1 cellular context compared by ENCODE assay signal in genomic region chr15:91409430-91409829, GRCh38.
TF ChIP-seq lines count a peak whose summit lies in the region.

No MANE protein-coding gene starts in this region.

TF ChIP-seq in liver, 16 proteins besides CTCF, POLR2A, EP300 and RAD21 (continued from another document):
- TF ChIP-seq, protein P1, sequence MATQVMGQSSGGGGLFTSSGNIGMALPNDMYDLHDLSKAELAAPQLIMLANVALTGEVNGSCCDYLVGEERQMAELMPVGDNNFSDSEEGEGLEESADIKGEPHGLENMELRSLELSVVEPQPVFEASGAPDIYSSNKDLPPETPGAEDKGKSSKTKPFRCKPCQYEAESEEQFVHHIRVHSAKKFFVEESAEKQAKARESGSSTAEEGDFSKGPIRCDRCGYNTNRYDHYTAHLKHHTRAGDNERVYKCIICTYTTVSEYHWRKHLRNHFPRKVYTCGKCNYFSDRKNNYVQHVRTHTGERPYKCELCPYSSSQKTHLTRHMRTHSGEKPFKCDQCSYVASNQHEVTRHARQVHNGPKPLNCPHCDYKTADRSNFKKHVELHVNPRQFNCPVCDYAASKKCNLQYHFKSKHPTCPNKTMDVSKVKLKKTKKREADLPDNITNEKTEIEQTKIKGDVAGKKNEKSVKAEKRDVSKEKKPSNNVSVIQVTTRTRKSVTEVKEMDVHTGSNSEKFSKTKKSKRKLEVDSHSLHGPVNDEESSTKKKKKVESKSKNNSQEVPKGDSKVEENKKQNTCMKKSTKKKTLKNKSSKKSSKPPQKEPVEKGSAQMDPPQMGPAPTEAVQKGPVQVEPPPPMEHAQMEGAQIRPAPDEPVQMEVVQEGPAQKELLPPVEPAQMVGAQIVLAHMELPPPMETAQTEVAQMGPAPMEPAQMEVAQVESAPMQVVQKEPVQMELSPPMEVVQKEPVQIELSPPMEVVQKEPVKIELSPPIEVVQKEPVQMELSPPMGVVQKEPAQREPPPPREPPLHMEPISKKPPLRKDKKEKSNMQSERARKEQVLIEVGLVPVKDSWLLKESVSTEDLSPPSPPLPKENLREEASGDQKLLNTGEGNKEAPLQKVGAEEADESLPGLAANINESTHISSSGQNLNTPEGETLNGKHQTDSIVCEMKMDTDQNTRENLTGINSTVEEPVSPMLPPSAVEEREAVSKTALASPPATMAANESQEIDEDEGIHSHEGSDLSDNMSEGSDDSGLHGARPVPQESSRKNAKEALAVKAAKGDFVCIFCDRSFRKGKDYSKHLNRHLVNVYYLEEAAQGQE (IDR thresholded peaks at IDR 0.05): no peak
